In genomic region chr4:49002931-49003330, GRCh38 we compare ENCODE assay signal across 39 cellular contexts. TPM values are rescaled to one million over a fixed set of nuclear protein-coding genes. Genes with fewer than 3 reads are reported as not detected.
"Had no signal": no experiment of that assay in that cellular context is flagged by ENCODE, and none has a peak within 500 bp of the region (broad histone marks: within the 10 kb centered on the region; RNA-seq: fewer than 3 reads in every experiment).

No MANE protein-coding gene starts in this region.

- H3K27ac ChIP-seq: KMS-11 had no signal

- H3K9ac ChIP-seq: KMS-11 had no signal

- H3K27me3 ChIP-seq: MG63 had no signal

- H3K4me3 ChIP-seq: MG63 had no signal

- H3K9me3 ChIP-seq: MG63 had no signal

- DNase-seq: Karpas-422, Kasumi-1, MG63, MM.1S, MV-4-11, NCI-H1048, NCI-H1092, NCI-H1092 treated with DMSO at 0.1 percent for 48 hours, NCI-H1105, NCI-H1105 treated with DMSO at 0.1 percent for 48 hours, NCI-H1417, NCI-H1417 treated with DMSO at 0.1 percent for 48 hours, NCI-H1436, NCI-H1436 treated with DMSO at 0.1 percent for 48 hours, NCI-H146, NCI-H1694, NCI-H1694 treated with DMSO at 0.1 percent for 48 hours, NCI-H187, NCI-H187 treated with DMSO at 0.1 percent for 48 hours, NCI-H1930, NCI-H2029, NCI-H2029 treated with DMSO at 0.1 percent for 48 hours, NCI-H2081, NCI-H2081 treated with DMSO at 0.1 percent for 48 hours, NCI-H2107, NCI-H2171, NCI-H2171 treated with DMSO at 0.1 percent for 48 hours, NCI-H2227 treated with DMSO at 0.1 percent for 48 hours, NCI-H226, NCI-H345, NCI-H446, NCI-H446 treated with DMSO at 0.1 percent for 48 hours, NCI-H510A, NCI-H510A treated with DMSO at 0.1 percent for 48 hours had no signal

- H3K4me2 ChIP-seq: KMS-11 had no signal

- H3K36me3 ChIP-seq: MG63 had no signal

RNA-seq across cellular contexts. Expression of gene CWH43, which starts 16.9 kb away (rescaled TPM):
- total RNA-seq: LHCN-M2, M059J, MCF 10A, NCI-H460 had no signal
